Comparison of ENCODE assay signal across 21 cellular contexts in the genomic region with DNA sequence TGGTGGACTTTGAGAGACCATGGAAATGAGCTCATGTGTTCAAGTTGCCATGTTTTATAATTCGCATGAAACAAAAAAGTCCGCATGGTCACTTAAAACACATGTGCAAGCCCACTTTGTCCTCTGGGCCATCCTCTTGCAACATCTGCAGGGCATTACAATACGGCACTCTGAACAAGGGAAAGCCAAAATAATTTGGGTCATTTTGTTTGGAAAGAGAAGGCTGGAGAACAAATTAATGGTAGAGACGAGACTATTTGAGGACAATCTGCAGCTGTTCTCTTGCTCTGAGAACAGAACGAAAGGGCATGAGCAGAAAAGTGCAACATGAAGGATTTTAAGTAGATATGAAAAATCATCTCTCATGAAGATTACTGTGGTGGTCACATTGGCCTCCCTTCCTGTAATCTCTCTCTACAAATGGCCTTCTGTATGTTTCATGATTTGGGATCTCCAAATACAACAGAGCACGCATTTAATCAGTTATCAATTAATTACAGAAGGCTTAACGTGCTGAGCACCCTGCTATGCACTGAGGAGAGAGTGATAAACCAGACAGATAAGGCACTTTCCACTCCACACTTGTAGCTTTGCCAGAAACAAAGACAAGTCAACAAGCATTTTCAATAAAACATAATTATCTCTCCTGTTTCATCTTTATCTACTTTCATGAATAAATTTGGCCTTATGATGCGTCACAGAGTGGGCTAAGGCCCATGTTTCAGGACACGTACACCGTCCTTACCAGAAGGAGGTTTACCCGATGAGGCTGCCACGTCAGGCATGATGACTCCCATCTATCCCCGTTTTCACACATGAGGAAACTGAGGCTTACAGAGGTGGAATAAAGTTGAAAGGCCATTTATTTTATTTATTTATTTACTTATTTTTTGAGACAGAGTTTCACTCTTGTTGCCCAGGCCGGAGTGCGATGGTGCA.
"Had no signal": no experiment of that assay in that cellular context is flagged by ENCODE, and none has a peak within 500 bp of the region (broad histone marks: within the 10 kb centered on the region; RNA-seq: fewer than 3 reads in every experiment).

No MANE protein-coding gene starts in this region.

- H3K27me3 Mint-ChIP-seq: activated CD4-positive, alpha-beta memory T cell treated with anti-CD3 and anti-CD28 coated beads for 36 hours; activated CD4-positive, alpha-beta T cell treated with anti-CD3 and anti-CD28 coated beads for 36 hours; activated CD8-positive, alpha-beta memory T cell treated with anti-CD3 and anti-CD28 coated beads, Interleukin-2, amount 10 ng/mL, durations not matched to agents 7 days and 5 days; activated naive CD8-positive, alpha-beta T cell treated with anti-CD3 and anti-CD28 coated beads, Interleukin-2, amount 50 U/mL, for 24 hours; memory B cell; natural killer cell treated with Interleukin-12 subunit alpha and Interleukin-12 subunit beta and Interleukin-15 and Interleukin-18, amount 100 ng/mL, for 72 hours; T-cell; type B pancreatic cell had no signal

- H3K36me3 ChIP-seq: cardiac muscle cell, esophagus muscularis mucosa, SJSA1 had no signal

- H3K4me1 Mint-ChIP-seq: activated CD4-positive, alpha-beta T cell treated with anti-CD3 and anti-CD28 coated beads for 36 hours; activated CD8-positive, alpha-beta memory T cell treated with anti-CD3 and anti-CD28 coated beads, Interleukin-2, amount 10 ng/mL, durations not matched to agents 7 days and 5 days; activated naive CD8-positive, alpha-beta T cell treated with anti-CD3 and anti-CD28 coated beads, Interleukin-2, amount 50 U/mL, for 24 hours; immature natural killer cell; T-cell had no signal

- H3K9me3 Mint-ChIP-seq: activated naive CD4-positive, alpha-beta T cell treated with anti-CD3 and anti-CD28 coated beads for 36 hours; activated naive CD8-positive, alpha-beta T cell treated with anti-CD3 and anti-CD28 coated beads, Interleukin-2, amount 50 U/mL, for 24 hours; immature natural killer cell; memory B cell; natural killer cell treated with Interleukin-12 subunit alpha and Interleukin-12 subunit beta and Interleukin-15 and Interleukin-18, amount 100 ng/mL, for 72 hours had no signal

- H3K27me3 ChIP-seq: cardiac muscle cell, esophagus muscularis mucosa, SJSA1 had no signal

- H3K9me3 ChIP-seq: esophagus muscularis mucosa, SJSA1 had no signal

- H3K4me3 ChIP-seq: cardiac muscle cell, esophagus muscularis mucosa, SJSA1, smooth muscle cell had no signal

- ATAC-seq: activated CD4-positive, alpha-beta T cell treated with anti-CD3 and anti-CD28 coated beads for 36 hours; activated CD8-positive, alpha-beta memory T cell treated with anti-CD3 and anti-CD28 coated beads, Interleukin-2, amount 10 ng/mL, durations not matched to agents 7 days and 5 days; activated naive CD8-positive, alpha-beta T cell treated with anti-CD3 and anti-CD28 coated beads, Interleukin-2, amount 50 U/mL, for 24 hours; left colon; natural killer cell treated with Interleukin-12 subunit alpha and Interleukin-12 subunit beta and Interleukin-15 and Interleukin-18, amount 100 ng/mL, for 72 hours; stimulated activated naive CD8-positive, alpha-beta T cell treated with anti-CD3 and anti-CD28 coated beads, Interleukin-15, Interleukin-2, amounts not matched to agents 100 U/mL and 50 U/mL, for 24 hours; T-cell had no signal

- H3K27ac ChIP-seq: cardiac muscle cell, SJSA1 had no signal

- H3K27ac Mint-ChIP-seq: activated CD4-positive, alpha-beta memory T cell treated with anti-CD3 and anti-CD28 coated beads for 36 hours; activated CD4-positive, alpha-beta T cell treated with anti-CD3 and anti-CD28 coated beads for 36 hours; activated CD8-positive, alpha-beta memory T cell treated with anti-CD3 and anti-CD28 coated beads, Interleukin-2, amount 10 ng/mL, durations not matched to agents 7 days and 5 days; activated naive CD4-positive, alpha-beta T cell treated with anti-CD3 and anti-CD28 coated beads for 36 hours; activated naive CD8-positive, alpha-beta T cell treated with anti-CD3 and anti-CD28 coated beads, Interleukin-2, amount 50 U/mL, for 24 hours; activated T-helper 2 cell treated with anti-CD3 and anti-CD28 coated beads, Interferon-gamma antibody, Interleukin-2, Interleukin-4, amounts not matched to agents 10 μg/mL and 5 μg/mL and 100 μg/mL, durations not matched to agents 14 hours and 24 hours and 36 hours; immature natural killer cell; memory B cell; natural killer cell treated with Interleukin-12 subunit alpha and Interleukin-12 subunit beta and Interleukin-15 and Interleukin-18, amount 100 ng/mL, for 72 hours; T-cell had no signal

- DNase-seq: activated CD4-positive, alpha-beta memory T cell treated with anti-CD3 and anti-CD28 coated beads for 36 hours; activated CD4-positive, alpha-beta T cell treated with anti-CD3 and anti-CD28 coated beads for 36 hours; activated CD8-positive, alpha-beta memory T cell treated with anti-CD3 and anti-CD28 coated beads, Interleukin-2, amount 10 ng/mL, durations not matched to agents 7 days and 5 days; activated naive CD4-positive, alpha-beta T cell treated with anti-CD3 and anti-CD28 coated beads for 36 hours; activated naive CD8-positive, alpha-beta T cell treated with anti-CD3 and anti-CD28 coated beads, Interleukin-2, amount 50 U/mL, for 24 hours; activated T-cell treated with anti-CD3 and anti-CD28 coated beads, Interleukin-2, amount 50 U/mL, for 1 hour; glutamatergic neuron; immature natural killer cell; left colon; posterior cingulate gyrus; stimulated activated naive CD8-positive, alpha-beta T cell treated with anti-CD3 and anti-CD28 coated beads, Interleukin-15, Interleukin-2, amounts not matched to agents 100 U/mL and 50 U/mL, for 24 hours; T-cell; T1000 had no signal

- H3K4me3 Mint-ChIP-seq: activated CD4-positive, alpha-beta memory T cell treated with anti-CD3 and anti-CD28 coated beads for 36 hours; activated CD4-positive, alpha-beta T cell treated with anti-CD3 and anti-CD28 coated beads for 36 hours; activated CD8-positive, alpha-beta memory T cell treated with anti-CD3 and anti-CD28 coated beads, Interleukin-2, amount 10 ng/mL, durations not matched to agents 7 days and 5 days; activated naive CD4-positive, alpha-beta T cell treated with anti-CD3 and anti-CD28 coated beads for 36 hours; activated naive CD8-positive, alpha-beta T cell treated with anti-CD3 and anti-CD28 coated beads, Interleukin-2, amount 50 U/mL, for 24 hours; immature natural killer cell; memory B cell; natural killer cell treated with Interleukin-12 subunit alpha and Interleukin-12 subunit beta and Interleukin-15 and Interleukin-18, amount 100 ng/mL, for 72 hours; T-cell; type B pancreatic cell had no signal

- H3K4me1 ChIP-seq: SJSA1 had no signal
